ENCODE assay signal across 24 cellular contexts in the genomic region with DNA sequence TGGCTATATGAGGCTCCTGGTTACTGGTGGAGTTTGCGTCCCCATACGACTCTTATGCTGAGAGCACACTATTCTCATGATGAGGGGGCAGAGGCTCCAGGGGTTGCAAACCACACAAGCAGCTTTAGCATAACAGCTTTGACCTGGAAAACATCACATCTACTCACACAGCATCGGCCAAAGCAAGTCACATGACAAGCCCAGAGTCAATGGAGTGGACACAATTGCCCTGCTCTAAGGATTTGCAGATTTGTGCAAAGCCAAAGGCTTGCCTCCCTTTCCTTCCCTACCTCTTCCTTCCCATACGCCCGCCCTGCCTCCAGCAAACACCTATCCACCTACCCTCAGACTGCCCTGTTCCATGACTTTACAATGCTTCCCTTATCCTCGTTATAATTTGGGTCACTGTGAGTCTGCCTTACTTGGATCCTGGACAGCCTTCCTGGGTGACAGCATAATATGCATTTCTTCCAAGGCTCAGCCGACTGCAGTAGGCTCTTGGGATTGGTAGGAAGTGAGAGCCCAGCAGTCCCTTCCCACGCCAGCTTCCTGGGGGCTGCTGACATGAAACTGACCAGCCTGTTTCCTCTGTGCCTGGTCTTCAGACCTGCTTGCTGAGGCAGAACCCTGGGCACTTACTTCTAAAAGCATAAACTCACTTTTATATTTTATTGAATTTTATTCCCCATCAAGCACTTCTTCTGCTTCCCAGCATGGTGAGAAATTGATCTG.
"Had no signal": no experiment of that assay in that cellular context is flagged by ENCODE, and none has a peak within 500 bp of the region (broad histone marks: within the 10 kb centered on the region; RNA-seq: fewer than 3 reads in every experiment).

No MANE protein-coding gene starts in this region.

- H3K27ac ChIP-seq: adrenal gland, breast epithelium, SK-N-MC, VCaP had no signal

- H3K4me1 ChIP-seq: adrenal gland, breast epithelium had no signal

- DNase-seq: activated CD4-positive, alpha-beta memory T cell treated with anti-CD3 and anti-CD28 coated beads, Interleukin-2, amount 10 ng/mL, durations not matched to agents 7 days and 5 days; activated CD4-positive, alpha-beta T cell treated with anti-CD3 and anti-CD28 coated beads for 36 hours; activated CD4-positive, alpha-beta T cell treated with anti-CD3 and anti-CD28 coated beads, Interleukin-2, amount 50 U/mL, for 1 hour; activated CD4-positive, CD25-positive, alpha-beta regulatory T cell; activated naive CD4-positive, alpha-beta T cell treated with anti-CD3 and anti-CD28 coated beads, Interleukin-2, amount 50 U/mL, for 16 hours; activated naive CD8-positive, alpha-beta T cell treated with anti-CD3 and anti-CD28 coated beads, Interleukin-2, amount 10 ng/mL, durations not matched to agents 7 days and 5 days; activated T-cell treated with anti-CD3 and anti-CD28 coated beads for 4 hours; adrenal gland; Kasumi-1; NCI-H1105 treated with DMSO at 0.1 percent for 48 hours; NCI-H1436 treated with DMSO at 0.1 percent for 48 hours; NCI-H187; NCI-H2081; NCI-H510A treated with DMSO at 0.1 percent for 48 hours; NCI-H69; NK-92 treated with Interleukin-12 subunit alpha and Interleukin-12 subunit beta, amount 100 ng/mL, for 24 hours; OCI-M1; RPMI8226; T-helper 1 cell had no signal

- H3K36me3 ChIP-seq: adrenal gland, breast epithelium had no signal

- H3K27me3 Mint-ChIP-seq: activated CD4-positive, alpha-beta memory T cell treated with anti-CD3 and anti-CD28 coated beads, Interleukin-2, amount 10 ng/mL, durations not matched to agents 7 days and 5 days; activated naive CD8-positive, alpha-beta T cell treated with anti-CD3 and anti-CD28 coated beads, Interleukin-2, amount 10 ng/mL, durations not matched to agents 7 days and 5 days had no signal

- H3K27me3 ChIP-seq: adrenal gland, breast epithelium had no signal

- H3K4me3 ChIP-seq: adrenal gland, breast epithelium, SK-N-MC had no signal

- H3K4me1 Mint-ChIP-seq: activated CD4-positive, alpha-beta T cell treated with anti-CD3 and anti-CD28 coated beads for 36 hours had no signal

- H3K4me3 Mint-ChIP-seq: activated CD4-positive, alpha-beta memory T cell treated with anti-CD3 and anti-CD28 coated beads, Interleukin-2, amount 10 ng/mL, durations not matched to agents 7 days and 5 days; activated CD4-positive, alpha-beta T cell treated with anti-CD3 and anti-CD28 coated beads for 36 hours; activated naive CD8-positive, alpha-beta T cell treated with anti-CD3 and anti-CD28 coated beads, Interleukin-2, amount 10 ng/mL, durations not matched to agents 7 days and 5 days had no signal

- H3K9me3 ChIP-seq: adrenal gland had no signal

- H3K27ac Mint-ChIP-seq: activated CD4-positive, alpha-beta memory T cell treated with anti-CD3 and anti-CD28 coated beads, Interleukin-2, amount 10 ng/mL, durations not matched to agents 7 days and 5 days; activated CD4-positive, alpha-beta T cell treated with anti-CD3 and anti-CD28 coated beads for 36 hours; activated naive CD8-positive, alpha-beta T cell treated with anti-CD3 and anti-CD28 coated beads, Interleukin-2, amount 10 ng/mL, durations not matched to agents 7 days and 5 days had no signal

- H3K36me3 Mint-ChIP-seq: activated naive CD8-positive, alpha-beta T cell treated with anti-CD3 and anti-CD28 coated beads, Interleukin-2, amount 10 ng/mL, durations not matched to agents 7 days and 5 days had no signal

- ATAC-seq: activated CD4-positive, alpha-beta T cell treated with anti-CD3 and anti-CD28 coated beads for 36 hours; Panc1; Right ventricle myocardium inferior had no signal
